ENCODE assay signal across 23 cellular contexts in genomic region chr10:78337016-78337415, GRCh38.
A peak's percentile ranks its signal among the peaks of the same experiment; 100 is the strongest.
DNase-seq lines count a peak whose midpoint lies in the region; ATAC-seq and TF ChIP-seq lines count a peak whose summit lies in the region.
"Had no signal": no experiment of that assay in that cellular context is flagged by ENCODE, and none has a peak within 500 bp of the region (broad histone marks: within the 10 kb centered on the region; RNA-seq: fewer than 3 reads in every experiment).

No MANE protein-coding gene starts in this region.

- H3K4me2 ChIP-seq in neuronal stem cell (ENCODE audit: insufficient read depth, low read length, poor library complexity, severe bottlenecking) = no peak overlapping the region

- H3K9me3 Mint-ChIP-seq in type B pancreatic cell = peaks cover 4% of the 10 kb centered on the region
- H3K9me3 Mint-ChIP-seq: activated CD4-positive, alpha-beta memory T cell treated with anti-CD3 and anti-CD28 coated beads for 36 hours had no signal

- H3K4me3 ChIP-seq in esophagus muscularis mucosa (no peak overlapping the region), neuronal stem cell (ENCODE audit: low read length in 2 of 2) (no peak overlapping the region)
- H3K4me3 ChIP-seq: adrenal gland, upper lobe of left lung had no signal

- peak overlapping the region in 3 of 4 donors; percentile 49 to 55 (median 51) for H3K27ac ChIP-seq in esophagus muscularis mucosa (replicated peaks in 1 of 4)
- no peak overlapping the region for H3K27ac ChIP-seq in neuronal stem cell (replicated peaks; ENCODE audit: low read length)

- H2BK12ac ChIP-seq in neuronal stem cell (ENCODE audit: low read length) = no peak overlapping the region

- H2AFZ ChIP-seq in neuronal stem cell (ENCODE audit: low read length) = no peak overlapping the region

- no peaks in the 10 kb centered on the region for H3K79me1 ChIP-seq in neuronal stem cell (ENCODE audit: low read depth, low read length)

- H3K36me3 ChIP-seq in esophagus muscularis mucosa (no peaks in the 10 kb centered on the region), neuronal stem cell (replicated peaks in 1 of 2; ENCODE audit: control insufficient read depth in 2 of 2, insufficient read depth in 2 of 2, low read length in 2 of 2) (no peaks in the 10 kb centered on the region)
- H3K36me3 ChIP-seq: adrenal gland, upper lobe of left lung had no signal

- peaks cover 28% of the 10 kb centered on the region for H3K4me1 Mint-ChIP-seq in type B pancreatic cell (ENCODE audit: unreplicated experiment)
- H3K4me1 Mint-ChIP-seq: CD4-positive, alpha-beta memory T cell had no signal

- H3K27me3 Mint-ChIP-seq in type B pancreatic cell = no peaks in the 10 kb centered on the region
- H3K27me3 Mint-ChIP-seq: activated CD4-positive, alpha-beta memory T cell treated with anti-CD3 and anti-CD28 coated beads for 36 hours had no signal

- ATAC-seq in HG03520 (IDR thresholded peaks at IDR 0.05; ENCODE audit: unreplicated experiment) (no peak), HG03108 (IDR thresholded peaks at IDR 0.05; ENCODE audit: unreplicated experiment) (no peak)
- ATAC-seq: Right ventricle myocardium inferior had no signal

- no peaks in the 10 kb centered on the region for H3K36me3 Mint-ChIP-seq in type B pancreatic cell
- H3K36me3 Mint-ChIP-seq: activated CD4-positive, alpha-beta memory T cell treated with anti-CD3 and anti-CD28 coated beads for 36 hours; CD4-positive, alpha-beta memory T cell had no signal

- DNase-seq in activated CD8-positive, alpha-beta memory T cell treated with anti-CD3 and anti-CD28 coated beads, Interleukin-2, amount 50 U/mL, for 48 hours = peak; percentile 15
- no peak for DNase-seq in activated CD8-positive, alpha-beta memory T cell treated with anti-CD3 and anti-CD28 coated beads, Interleukin-2, amount 50 U/mL, for 4 hours
- DNase-seq in esophagus muscularis mucosa (ENCODE audit: extremely low spot score) (no peak), neuronal stem cell (ENCODE audit: low spot score) (no peak), type B pancreatic cell (ENCODE audit: extremely low spot score, unreplicated experiment) (peak; percentile 27), erythroblast (lab: John Stamatoyannopoulos, UW) (no peak)
- DNase-seq: activated CD4-positive, alpha-beta memory T cell treated with anti-CD3 and anti-CD28 coated beads for 36 hours; activated gamma-delta T cell treated with Interleukin-2 at 50 U/mL for 16 hours; AML-193; CD4-positive, alpha-beta memory T cell; cortex of kidney; glutamatergic neuron; kidney glomerular epithelial cell; mammary epithelial cell; NCI-H1417; NCI-H446; occipital lobe; SW 1271 had no signal

- H3K27ac Mint-ChIP-seq in type B pancreatic cell = peak overlapping the region; percentile 23
- H3K27ac Mint-ChIP-seq: activated CD4-positive, alpha-beta memory T cell treated with anti-CD3 and anti-CD28 coated beads for 36 hours; CD4-positive, alpha-beta memory T cell had no signal

- intact Hi-C loops in esophagus muscularis mucosa (cut with DNase I) = no loop called here

- H3K23ac ChIP-seq in neuronal stem cell (ENCODE audit: low read depth, low read length, poor library complexity) = peak overlapping the region; percentile 70

- TF ChIP-seq POLR2A in esophagus muscularis mucosa (IDR thresholded peaks at IDR 0.05; ENCODE audit: low read depth) (no peak), erythroblast (IDR thresholded peaks at IDR 0.05; ENCODE audit: low read length) (no peak)

- H3K9ac ChIP-seq in neuronal stem cell (ENCODE audit: low read depth, low read length, poor library complexity) = no peak overlapping the region

- H3K27me3 ChIP-seq in esophagus muscularis mucosa (no peaks in the 10 kb centered on the region), neuronal stem cell (ENCODE audit: control insufficient read depth in 3 of 3, insufficient read depth in 3 of 3, low read depth in 1 of 3, low read length in 3 of 3) (no peaks in the 10 kb centered on the region)
- H3K27me3 ChIP-seq: adrenal gland, upper lobe of left lung had no signal

- H3K9me3 ChIP-seq in esophagus muscularis mucosa = no peaks in the 10 kb centered on the region
- no peaks in the 10 kb centered on the region for H3K9me3 ChIP-seq in neuronal stem cell (replicated peaks in 1 of 2; ENCODE audit: control insufficient read depth in 2 of 2, insufficient read depth in 1 of 2, low read depth in 1 of 2, low read length in 2 of 2)
- H3K9me3 ChIP-seq: adrenal gland, upper lobe of left lung had no signal

- peaks cover 13 to 47% (median 37%) of the 10 kb centered on the region in 4 donors for H3K4me1 ChIP-seq in esophagus muscularis mucosa
- H3K4me1 ChIP-seq in neuronal stem cell (ENCODE audit: control insufficient read depth in 2 of 2, insufficient read depth in 1 of 2, low read depth in 1 of 2, low read length in 2 of 2) = peaks cover 11 to 16% of the 10 kb centered on the region in 2 donors

- no peak overlapping the region for H4K8ac ChIP-seq in neuronal stem cell (ENCODE audit: low read depth, low read length)

- no peak for TF ChIP-seq EP300 in esophagus muscularis mucosa (IDR thresholded peaks at IDR 0.05)

- H3K4ac ChIP-seq in neuronal stem cell (ENCODE audit: low read length) = no peak overlapping the region

- H3K4me3 Mint-ChIP-seq in type B pancreatic cell = no peak overlapping the region
- H3K4me3 Mint-ChIP-seq: activated CD4-positive, alpha-beta memory T cell treated with anti-CD3 and anti-CD28 coated beads for 36 hours; CD4-positive, alpha-beta memory T cell had no signal

- H3K18ac ChIP-seq in neuronal stem cell (ENCODE audit: low read length) = no peak overlapping the region

- H2BK15ac ChIP-seq in neuronal stem cell (ENCODE audit: low read length) = no peak overlapping the region

- TF ChIP-seq CTCF in esophagus muscularis mucosa (IDR thresholded peaks at IDR 0.05) (no peak), type B pancreatic cell (conservative IDR thresholded peaks at IDR 0.05) (no peak)

- H2AK5ac ChIP-seq in neuronal stem cell (ENCODE audit: low read depth, low read length) = no peak overlapping the region

- no peak overlapping the region for H3K14ac ChIP-seq in neuronal stem cell (ENCODE audit: low read length)

- H2BK120ac ChIP-seq in neuronal stem cell (ENCODE audit: low read depth, low read length) = no peak overlapping the region

- 100% methylated on average over 2 of the region's 4 CpGs for WGBS in esophagus muscularis mucosa
- WGBS in neuronal stem cell (ENCODE audit: extremely low coverage in 2 of 2, insufficient read length in 2 of 2, insufficient replicate concordance in 1 of 2), 2 donors = no CpG with 5 or more reads among the region's 4 CpGs

- no peak overlapping the region for H4K91ac ChIP-seq in neuronal stem cell (ENCODE audit: low read depth, low read length, poor library complexity)

- no peak overlapping the region for H2BK5ac ChIP-seq in neuronal stem cell (ENCODE audit: low read length)

Comparison
In these comparisons a context has a peak if more than half of its experiments do, and no peak if none do; other contexts are left out.
1. DNase-seq: peak in activated CD8-positive, alpha-beta memory T cell treated with anti-CD3 and anti-CD28 coated beads, Interleukin-2, amount 50 U/mL, for 48 hours (single experiment) and type B pancreatic cell (single experiment); none in activated CD8-positive, alpha-beta memory T cell treated with anti-CD3 and anti-CD28 coated beads, Interleukin-2, amount 50 U/mL, for 4 hours (single experiment), esophagus muscularis mucosa (single experiment), neuronal stem cell (single experiment) and erythroblast (0 of 2).